ENCODE assay signal across 24 cellular contexts in genomic region chr11:115506909-115507649, GRCh38.
"Had no signal": no experiment of that assay in that cellular context is flagged by ENCODE, and none has a peak within 500 bp of the region (broad histone marks: within the 10 kb centered on the region; RNA-seq: fewer than 3 reads in every experiment).

No MANE protein-coding gene starts in this region.

- H3K4me3 Mint-ChIP-seq: immature natural killer cell, mesothelial cell of epicardium had no signal

- H3K4me3 ChIP-seq: coronary artery, dorsolateral prefrontal cortex, esophagus squamous epithelium, gastrocnemius medialis, hepatocyte, left lung, lower lobe of right lung, mucosa of descending colon had no signal

- ATAC-seq: esophagus mucosa, gastrocnemius medialis, left cardiac atrium, left lung, left ventricle myocardium superior, lower lobe of right lung, mucosa of descending colon had no signal

- H3K9me3 ChIP-seq: esophagus squamous epithelium, gastrocnemius medialis, left lung, lower lobe of right lung, mucosa of descending colon had no signal

- H2AFZ ChIP-seq: hepatocyte had no signal

- H3K9me3 Mint-ChIP-seq: mesothelial cell of epicardium had no signal

- H3K36me3 Mint-ChIP-seq: mesothelial cell of epicardium had no signal

- H3K4me2 ChIP-seq: hepatocyte had no signal

- DNase-seq: dermis blood vessel endothelial cell; effector CD4-positive, alpha-beta T cell; effector memory CD4-positive, alpha-beta T cell; erythroblast; esophagus squamous epithelium; foreskin fibroblast; foreskin melanocyte; gastrocnemius medialis; glutamatergic neuron; head of caudate nucleus; hypothalamus; immature natural killer cell; left cardiac atrium; left lung; left ventricle myocardium superior; lower lobe of right lung; mesenchymal stem cell; mucosa of descending colon had no signal

- H3K36me3 ChIP-seq: esophagus squamous epithelium, gastrocnemius medialis, left lung, lower lobe of right lung had no signal

- H3K27ac ChIP-seq: coronary artery, epithelial cell of prostate, esophagus squamous epithelium, gastrocnemius medialis, hepatocyte, left lung, lower lobe of right lung had no signal

- H3K27ac Mint-ChIP-seq: immature natural killer cell, mesothelial cell of epicardium had no signal
